Comparison of ENCODE assay signal across 20 cellular contexts in the genomic region with DNA sequence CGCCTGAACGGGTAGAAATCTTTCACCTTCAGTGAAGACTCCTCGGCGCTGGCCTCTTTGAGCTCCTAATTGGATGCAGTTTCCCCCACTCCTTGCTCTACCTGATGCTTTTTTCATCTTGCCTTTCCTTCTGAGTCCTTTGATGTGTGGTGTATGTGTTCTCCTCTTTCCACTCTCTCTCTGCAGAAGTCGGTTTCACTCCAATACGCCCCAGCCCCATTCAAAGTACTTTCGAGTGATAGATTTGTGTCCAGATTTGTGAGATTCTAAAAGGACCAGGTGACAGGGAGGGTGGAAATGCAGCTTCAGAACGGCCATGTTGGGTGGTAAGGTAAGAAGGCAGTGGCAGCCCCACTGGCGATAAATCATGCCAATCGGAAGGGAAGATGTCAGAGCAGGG. TPM values are rescaled to one million over a fixed set of nuclear protein-coding genes. Genes with fewer than 3 reads are reported as not detected.
DNase-seq lines count a peak whose midpoint lies in the region; ATAC-seq, FAIRE-seq and TF ChIP-seq lines count a peak whose summit lies in the region.
"Had no signal": no experiment of that assay in that cellular context is flagged by ENCODE, and none has a peak within 500 bp of the region (broad histone marks: within the 10 kb centered on the region; RNA-seq: fewer than 3 reads in every experiment).

No MANE protein-coding gene starts in this region.

- no peaks in the 10 kb centered on the region for H3K9me3 Mint-ChIP-seq in natural killer cell treated with Interleukin-12 subunit alpha and Interleukin-12 subunit beta and Interleukin-15 and Interleukin-18, amount 100 ng/mL, for 72 hours
- H3K9me3 Mint-ChIP-seq in natural killer cell = no peaks in the 10 kb centered on the region
- no peaks in the 10 kb centered on the region for H3K9me3 Mint-ChIP-seq in activated CD4-positive, alpha-beta memory T cell treated with anti-CD3 and anti-CD28 coated beads for 36 hours

- peaks cover 0 to 17% of the 10 kb centered on the region in 2 donors for H3K27me3 Mint-ChIP-seq in natural killer cell treated with Interleukin-12 subunit alpha and Interleukin-12 subunit beta and Interleukin-15 and Interleukin-18, amount 100 ng/mL, for 72 hours
- peaks cover 7 to 14% of the 10 kb centered on the region in 2 donors for H3K27me3 Mint-ChIP-seq in natural killer cell (ENCODE audit: low read depth in 2 of 2)
- peaks cover 6% of the 10 kb centered on the region for H3K27me3 Mint-ChIP-seq in activated CD4-positive, alpha-beta memory T cell treated with anti-CD3 and anti-CD28 coated beads for 36 hours

- TF ChIP-seq CTCF in natural killer cell (IDR thresholded peaks at IDR 0.05) = no peak

- H3K4me1 Mint-ChIP-seq in natural killer cell treated with Interleukin-12 subunit alpha and Interleukin-12 subunit beta and Interleukin-15 and Interleukin-18, amount 100 ng/mL, for 72 hours (ENCODE audit: low read depth in 2 of 2) = peaks cover 30% of the 10 kb centered on the region in 2 donors
- H3K4me1 Mint-ChIP-seq in natural killer cell = peaks cover 14 to 18% of the 10 kb centered on the region in 2 donors
- H3K4me1 Mint-ChIP-seq in activated CD4-positive, alpha-beta memory T cell treated with anti-CD3 and anti-CD28 coated beads for 36 hours (ENCODE audit: low read depth) = peaks cover 41% of the 10 kb centered on the region

- H3K4me3 Mint-ChIP-seq in natural killer cell treated with Interleukin-12 subunit alpha and Interleukin-12 subunit beta and Interleukin-15 and Interleukin-18, amount 100 ng/mL, for 72 hours = peak overlapping the region; percentile 47
- no peak overlapping the region for H3K4me3 Mint-ChIP-seq in natural killer cell
- peak overlapping the region; percentile 28 for H3K4me3 Mint-ChIP-seq in activated CD4-positive, alpha-beta memory T cell treated with anti-CD3 and anti-CD28 coated beads for 36 hours

- ATAC-seq in natural killer cell treated with Interleukin-12 subunit alpha and Interleukin-12 subunit beta and Interleukin-15 and Interleukin-18, amount 100 ng/mL, for 72 hours = no peak
- ATAC-seq in natural killer cell = no peak
- no peak for ATAC-seq in HG02571 (IDR thresholded peaks at IDR 0.05; ENCODE audit: unreplicated experiment)
- ATAC-seq: HCT116, upper lobe of right lung had no signal

- H3K9me3 ChIP-seq in iPS-18c (ENCODE audit: control insufficient read depth, insufficient read depth, low read length) = peaks cover 7% of the 10 kb centered on the region
- H3K9me3 ChIP-seq: Peyer's patch, upper lobe of right lung had no signal

- peaks cover 4% of the 10 kb centered on the region for H3K36me3 Mint-ChIP-seq in natural killer cell treated with Interleukin-12 subunit alpha and Interleukin-12 subunit beta and Interleukin-15 and Interleukin-18, amount 100 ng/mL, for 72 hours
- H3K36me3 Mint-ChIP-seq in natural killer cell = no peaks in the 10 kb centered on the region
- H3K36me3 Mint-ChIP-seq in activated CD4-positive, alpha-beta memory T cell treated with anti-CD3 and anti-CD28 coated beads for 36 hours = no peaks in the 10 kb centered on the region

- CTCF ChIA-PET in activated CD4-positive, alpha-beta memory T cell treated with anti-CD3 and anti-CD28 coated beads for 36 hours (lab: Charles Lee) = interaction anchor here (1.0 to 3.0 kb wide), 4 partner anchors 13 to 99 kb away, joined by 3 to 17 read pairs (median 4); no protein-coding TSS in a partner anchor

- POLR2A ChIA-PET in activated CD4-positive, alpha-beta memory T cell treated with anti-CD3 and anti-CD28 coated beads for 36 hours (lab: Charles Lee) = interaction anchor here (1.4 kb wide), 1 partner anchor 83 kb away, joined by 4 read pairs; no protein-coding TSS in a partner anchor

- no peak for DNase-seq in natural killer cell treated with Interleukin-12 subunit alpha and Interleukin-12 subunit beta and Interleukin-15 and Interleukin-18, amount 100 ng/mL, for 72 hours (ENCODE audit: low spot score)
- DNase-seq in natural killer cell = no peak
- no peak for DNase-seq in activated CD4-positive, alpha-beta memory T cell treated with anti-CD3 and anti-CD28 coated beads for 36 hours
- no peak for DNase-seq in urothelium cell line (ENCODE audit: low spot score)
- no peak for DNase-seq in foreskin melanocyte
- DNase-seq in stimulated activated CD4-positive, alpha-beta T cell treated with anti-CD3 and anti-CD28 coated beads, Interleukin-12 subunit alpha, Interleukin-12 subunit beta, amount 100 ng/mL, for 4 hours = no peak
- DNase-seq: activated CD4-positive, alpha-beta T cell treated with anti-CD3 and anti-CD28 coated beads for 1 hour; activated gamma-delta T cell; brain microvascular endothelial cell; DND-41; hypothalamus; MV-4-11; NCI-H2107; NCI-H82; stimulated activated CD4-positive, alpha-beta T cell treated with anti-CD3 and anti-CD28 coated beads, Interleukin-4, amount 100 ng/mL, for 24 hours had no signal

- H3K27ac Mint-ChIP-seq in natural killer cell treated with Interleukin-12 subunit alpha and Interleukin-12 subunit beta and Interleukin-15 and Interleukin-18, amount 100 ng/mL, for 72 hours = peak overlapping the region in 1 of 2 donors; percentile 56
- no peak overlapping the region for H3K27ac Mint-ChIP-seq in natural killer cell
- peak overlapping the region; percentile 55 for H3K27ac Mint-ChIP-seq in activated CD4-positive, alpha-beta memory T cell treated with anti-CD3 and anti-CD28 coated beads for 36 hours

- intact Hi-C loops in natural killer cell (cut with micrococcal nuclease) = no loop called here
- intact Hi-C loops in activated CD4-positive, alpha-beta memory T cell treated with anti-CD3 and anti-CD28 coated beads for 36 hours (cut with micrococcal nuclease) = loop anchor here (2.0 to 10.0 kb wide), 3 partner anchors 70 to 548 kb away; partner anchors contain the start of gene TBL1X

- H3K4me3 ChIP-seq in iPS-18c (ENCODE audit: insufficient read depth, low read depth, low read length) = peak overlapping the region; percentile 15; the same call in 1 of the 2 replicates
- H3K4me3 ChIP-seq: Peyer's patch, upper lobe of right lung had no signal

- no peak for FAIRE-seq in urothelium cell line (lab: Jason Lieb, UNC)

RNA-seq across cellular contexts. Expression of gene CLDN34, which starts 45.6 kb away (rescaled TPM):
- not detected for total RNA-seq in natural killer cell treated with Interleukin-12 subunit alpha and Interleukin-12 subunit beta and Interleukin-15 and Interleukin-18, amount 100 ng/mL, for 72 hours
- not detected for total RNA-seq in natural killer cell
- total RNA-seq in activated CD4-positive, alpha-beta memory T cell treated with anti-CD3 and anti-CD28 coated beads for 36 hours = not detected
- total RNA-seq: Peyer's patch had no signal
